In the genomic region with DNA sequence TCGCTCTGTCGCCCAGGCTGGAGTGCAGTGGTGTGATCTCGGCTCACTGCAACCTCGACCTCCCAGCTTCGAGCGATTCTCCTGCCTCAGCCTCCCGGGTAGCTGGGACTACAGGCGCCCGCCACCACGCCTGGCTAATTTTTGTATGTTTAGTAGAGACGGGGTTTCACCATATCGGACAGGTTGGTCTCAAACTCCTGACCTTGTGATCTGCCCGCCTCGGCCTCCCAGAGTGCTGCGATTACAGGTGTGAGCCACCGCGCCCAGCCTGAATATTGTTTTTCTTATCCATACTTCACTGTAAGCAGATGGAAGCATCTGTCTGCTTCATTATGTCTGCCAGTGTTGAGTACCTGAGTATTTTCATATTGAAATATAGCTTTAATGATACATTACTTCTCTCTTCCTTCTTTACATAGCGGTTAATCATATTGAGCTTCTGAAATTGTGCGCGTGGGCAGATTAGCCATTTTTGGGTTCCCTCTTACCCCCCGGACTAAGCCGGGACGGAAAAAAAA, we compare ENCODE assay signal across 8 cellular contexts. TPM values are rescaled to one million over a fixed set of nuclear protein-coding genes. Genes with fewer than 3 reads are reported as not detected.
DNase-seq lines count a peak whose midpoint lies in the region; ATAC-seq and TF ChIP-seq lines count a peak whose summit lies in the region.
"Not testable (repeated sequence)": the region's sequence is repeated elsewhere in the genome, so short reads cannot be mapped to it uniquely, and the experiment has no call there.

No MANE protein-coding gene starts in this region.

- ATAC-seq in HCT116: peak; percentile 10
- not testable (repeated sequence) for ATAC-seq in activated T-cell treated with anti-CD3 and anti-CD28 coated beads, Interleukin-2, amount 50 U/mL, for 4 hours; right cardiac atrium; naive B cell (ENCODE audit: low read depth in 2 of 2); stimulated activated memory B cell treated with anti-CD40 and anti-IgM and Interleukin-4, amounts not matched to agents 10 μg/mL and 1 μg/mL and 100 μg/mL, for 72 hours

- TF ChIP-seq CTCF in AG10803 (conservative IDR thresholded peaks at IDR 0.05; ENCODE audit: low read length); HCT116 (IDR thresholded peaks at IDR 0.05 in 2 of 3, conservative IDR thresholded peaks at IDR 0.05 in 1 of 3; ENCODE audit: borderline replicate concordance in 1 of 3, insufficient read depth in 1 of 3, low read depth in 2 of 3, low read length in 2 of 3); OCI-LY3 (IDR thresholded peaks at IDR 0.05; ENCODE audit: low read depth, low read length); colonic mucosa (IDR thresholded peaks at IDR 0.05): not testable (repeated sequence)

- peaks cover 36% of the 10 kb centered on the region for H3K4me1 Mint-ChIP-seq in activated T-cell treated with anti-CD3 and anti-CD28 coated beads, Interleukin-2, amount 50 U/mL, for 4 hours (ENCODE audit: low read depth)
- H3K4me1 Mint-ChIP-seq in naive B cell: peaks cover 20 to 34% (median 23%) of the 10 kb centered on the region in 3 donors
- H3K4me1 Mint-ChIP-seq in stimulated activated memory B cell treated with anti-CD40 and anti-IgM and Interleukin-4, amounts not matched to agents 10 μg/mL and 1 μg/mL and 100 μg/mL, for 72 hours: peaks cover 33% of the 10 kb centered on the region

- H2AFZ ChIP-seq in HCT116 (ENCODE audit: low read depth, low read length, poor library complexity, severe bottlenecking): peak overlapping the region; percentile 92
- peak overlapping the region; percentile 98 for H2AFZ ChIP-seq in OCI-LY3 (ENCODE audit: low read depth, low read length)

- TF ChIP-seq RAD21 in HCT116 (IDR thresholded peaks at IDR 0.05; ENCODE audit: low read depth): not testable (repeated sequence)

- H3K4me1 ChIP-seq in HCT116 (ENCODE audit: control insufficient read depth in 1 of 2, insufficient read depth in 2 of 2, low read length in 2 of 2) (peaks cover 2 to 12% of the 10 kb centered on the region in 2 experiments; a peak in 3 of 4 replicates), OCI-LY3 (ENCODE audit: low read length) (peaks cover 18% of the 10 kb centered on the region)
- not testable (repeated sequence) for H3K4me1 ChIP-seq in colonic mucosa; right cardiac atrium (ENCODE audit: control insufficient read depth, insufficient read depth, low read length)

- peak overlapping the region; percentile 53 to 95 (median 84) for H3K27ac Mint-ChIP-seq in naive B cell
- peak overlapping the region; percentile 92 for H3K27ac Mint-ChIP-seq in stimulated activated memory B cell treated with anti-CD40 and anti-IgM and Interleukin-4, amounts not matched to agents 10 μg/mL and 1 μg/mL and 100 μg/mL, for 72 hours

- H3K9me3 ChIP-seq in HCT116 (ENCODE audit: control insufficient read depth in 1 of 2, insufficient read depth in 1 of 2, low read depth in 1 of 2, low read length in 2 of 2); OCI-LY3 (ENCODE audit: insufficient read depth, low read length); colonic mucosa; right cardiac atrium (ENCODE audit: control insufficient read depth, low read length): not testable (repeated sequence)

- H3K4me2 ChIP-seq in HCT116 (ENCODE audit: low read length) (peak overlapping the region; percentile 89), OCI-LY3 (ENCODE audit: low read length) (peak overlapping the region; percentile 93)

- RAD21 ChIA-PET in HCT116 (lab: Charles Lee; ENCODE audit: low non-redundant PET in 1 of 2, low total read pairs in 2 of 2, uncharacterized antibody in 2 of 2, unreplicated experiment in 2 of 2): not testable (repeated sequence)

- H3K27me3 ChIP-seq in HCT116 (ENCODE audit: insufficient read depth, low read length); OCI-LY3 (ENCODE audit: low read depth, low read length); colonic mucosa; right cardiac atrium (ENCODE audit: control insufficient read depth, insufficient read depth): not testable (repeated sequence)

- H3K4me3 Mint-ChIP-seq in activated T-cell treated with anti-CD3 and anti-CD28 coated beads, Interleukin-2, amount 50 U/mL, for 4 hours: peak overlapping the region; percentile 98
- peak overlapping the region; percentile 86 to 99 (median 94) for H3K4me3 Mint-ChIP-seq in naive B cell
- peak overlapping the region; percentile 90 for H3K4me3 Mint-ChIP-seq in stimulated activated memory B cell treated with anti-CD40 and anti-IgM and Interleukin-4, amounts not matched to agents 10 μg/mL and 1 μg/mL and 100 μg/mL, for 72 hours

- not testable (repeated sequence) for H3K27me3 Mint-ChIP-seq in activated T-cell treated with anti-CD3 and anti-CD28 coated beads, Interleukin-2, amount 50 U/mL, for 4 hours (ENCODE audit: low read depth); naive B cell; stimulated activated memory B cell treated with anti-CD40 and anti-IgM and Interleukin-4, amounts not matched to agents 10 μg/mL and 1 μg/mL and 100 μg/mL, for 72 hours

- H3K27ac ChIP-seq in HCT116 (ENCODE audit: low read depth, low read length) (peak overlapping the region; percentile 67), OCI-LY3 (ENCODE audit: low read length) (peak overlapping the region; percentile 86), colonic mucosa (peak overlapping the region; percentile 54)
- H3K27ac ChIP-seq in right cardiac atrium (ENCODE audit: low read length): not testable (repeated sequence)

- not testable (repeated sequence) for DNase-seq in AG10803 (ENCODE audit: low read depth); HCT116 (ENCODE audit: low read depth, low spot score); activated T-cell treated with anti-CD3 and anti-CD28 coated beads, Interleukin-2, amount 50 U/mL, for 4 hours; colonic mucosa; right cardiac atrium; naive B cell

- H3K36me3 Mint-ChIP-seq in activated T-cell treated with anti-CD3 and anti-CD28 coated beads, Interleukin-2, amount 50 U/mL, for 4 hours (ENCODE audit: insufficient read depth); naive B cell; stimulated activated memory B cell treated with anti-CD40 and anti-IgM and Interleukin-4, amounts not matched to agents 10 μg/mL and 1 μg/mL and 100 μg/mL, for 72 hours: not testable (repeated sequence)

- not testable (repeated sequence) for H3K9me3 Mint-ChIP-seq in activated T-cell treated with anti-CD3 and anti-CD28 coated beads, Interleukin-2, amount 50 U/mL, for 4 hours; naive B cell; stimulated activated memory B cell treated with anti-CD40 and anti-IgM and Interleukin-4, amounts not matched to agents 10 μg/mL and 1 μg/mL and 100 μg/mL, for 72 hours

- CTCF ChIA-PET in HCT116 (lab: Charles Lee): interaction anchor here (1.2 to 1.8 kb wide), 3 partner anchors 10 to 252 kb away, joined by 3 to 8 read pairs (median 3); no protein-coding TSS in a partner anchor

- intact Hi-C loops in HCT116 (cut with micrococcal nuclease): loop anchor here (5.0 kb wide), 1 partner anchor 316 kb away; no protein-coding TSS in a partner anchor
- intact Hi-C loops in colonic mucosa (cut with DNase I): loop anchor here (10.0 kb wide), 1 partner anchor 138 kb away; no protein-coding TSS in a partner anchor
- intact Hi-C loops in right cardiac atrium (cut with DNase I): loop anchor here in 1 of 4 donors (10.0 kb wide), 1 partner anchor 308 kb away; the partner anchor contains the start of gene ZFP90

- H3K9me2 ChIP-seq in HCT116 (ENCODE audit: insufficient read depth): not testable (repeated sequence)

- H3K9ac ChIP-seq in HCT116 (ENCODE audit: low read length): peak overlapping the region; percentile 94
- peak overlapping the region; percentile 99 for H3K9ac ChIP-seq in OCI-LY3 (ENCODE audit: low read length)
- peak overlapping the region; percentile 66 to 86 for H3K9ac ChIP-seq in colonic mucosa (ENCODE audit: low read depth in 2 of 2, low read length in 2 of 2)

- H4K20me1 ChIP-seq in HCT116 (ENCODE audit: insufficient read depth); OCI-LY3 (ENCODE audit: insufficient read depth, low read length): not testable (repeated sequence)

- POLR2A ChIA-PET in HCT116 (lab: Charles Lee): not testable (repeated sequence)

- TF ChIP-seq POLR2A in HCT116 (IDR thresholded peaks at IDR 0.05; ENCODE audit: borderline replicate concordance, extremely low read depth, insufficient read depth, insufficient read length): not testable (repeated sequence)

- peak overlapping the region; percentile 87 for H3K4me3 ChIP-seq in AG10803 (ENCODE audit: low read length)
- H3K4me3 ChIP-seq in HCT116 (replicated peaks in 1 of 2; ENCODE audit: low read depth in 1 of 2, low read length in 2 of 2): peak overlapping the region; percentile 88 to 97
- H3K4me3 ChIP-seq in OCI-LY3 (ENCODE audit: low read length): peak overlapping the region; percentile 100
- peak overlapping the region; percentile 84 for H3K4me3 ChIP-seq in colonic mucosa
- H3K4me3 ChIP-seq in right cardiac atrium (ENCODE audit: low read length): peak overlapping the region; percentile 98

- WGBS in right cardiac atrium: 61% methylated on average over 23 of the region's 23 CpGs

- H3K36me3 ChIP-seq in HCT116 (ENCODE audit: control insufficient read depth in 1 of 2, insufficient read depth in 2 of 2, low read length in 2 of 2); OCI-LY3 (replicated peaks; ENCODE audit: low read depth, low read length); colonic mucosa: not testable (repeated sequence)

- not testable (repeated sequence) for BruUV-seq in HCT116 (replicated peaks; lab: Mats Ljungman, UMichigan)

- H3K79me2 ChIP-seq in HCT116 (ENCODE audit: insufficient read depth, low read length): peaks cover 22% of the 10 kb centered on the region
- H3K79me2 ChIP-seq in OCI-LY3 (ENCODE audit: low read length): peaks cover 30% of the 10 kb centered on the region

TF ChIP-seq in HCT116, 20 proteins besides CTCF, POLR2A, EP300 and RAD21:
- peak; percentile 47; the same call in 1 of the 2 replicates for TF ChIP-seq CBX3 (IDR thresholded peaks at IDR 0.05; ENCODE audit: low read depth)

RNA-seq across cellular contexts. Expression of gene TANGO6, which starts 0.3 kb away (rescaled TPM):
- 16.4 TPM for total RNA-seq in HCT116 (2021; ENCODE audit: unreplicated experiment)
- polyA plus RNA-seq in HCT116 (2012): 8.7 and 11.9 TPM in 2 replicates
- total RNA-seq in activated T-cell treated with anti-CD3 and anti-CD28 coated beads, Interleukin-2, amount 50 U/mL, for 4 hours: 10 to 100 TPM; 29.6 to 37.7 (median 33.4) TPM
- 10 to 100 TPM in 1 of 2 donors, 1 to 10 TPM in 1; 6.6 to 10.1 TPM for total RNA-seq in colonic mucosa
- total RNA-seq in right cardiac atrium: 10 to 100 TPM in 2 of 4 donors, 1 to 10 TPM in 2; 8.8 to 11.5 (median 10.0) TPM
- 2.1 TPM for polyA plus RNA-seq in right cardiac atrium
- polyA plus RNA-seq in naive B cell (ENCODE audit: low read depth in 6 of 6): 10 to 100 TPM in 3 of 6 donors, 1 to 10 TPM in 3; 8.5 to 17.0 (median 10.8) TPM
